29 cellular contexts compared by ENCODE assay signal in genomic region chr2:235626658-235627057, GRCh38.
"Had no signal": no experiment of that assay in that cellular context is flagged by ENCODE, and none has a peak within 500 bp of the region (broad histone marks: within the 10 kb centered on the region; RNA-seq: fewer than 3 reads in every experiment).

No MANE protein-coding gene starts in this region.

- H3K4me1 ChIP-seq: colonic mucosa, esophagus squamous epithelium, foreskin keratinocyte had no signal

- DNase-seq: colonic mucosa; cortex of kidney; dermis blood vessel endothelial cell; dorsolateral prefrontal cortex; effector CD4-positive, alpha-beta T cell; effector CD8-positive, alpha-beta T cell; effector memory CD4-positive, alpha-beta T cell; effector memory CD8-positive, alpha-beta T cell; endodermal cell; erythroblast; esophagus squamous epithelium; foreskin fibroblast; foreskin keratinocyte; foreskin melanocyte; gastrocnemius medialis; glutamatergic neuron; head of caudate nucleus; heart left ventricle; heart right ventricle had no signal

- FAIRE-seq: colon, endometrium, endothelial cell of umbilical vein, frontal cortex had no signal

- H3K4me3 ChIP-seq: colonic mucosa, coronary artery, dorsolateral prefrontal cortex, esophagus muscularis mucosa, esophagus squamous epithelium, gastrocnemius medialis, gastroesophageal sphincter, heart left ventricle, heart right ventricle had no signal

- H3K36me3 ChIP-seq: colonic mucosa, esophagus muscularis mucosa, esophagus squamous epithelium, gastrocnemius medialis, gastroesophageal sphincter, heart left ventricle, heart right ventricle had no signal

- H3K9me3 ChIP-seq: colonic mucosa, esophagus muscularis mucosa, esophagus squamous epithelium, gastrocnemius medialis, gastroesophageal sphincter, heart left ventricle had no signal

- H3K4me3 Mint-ChIP-seq: dendritic cell treated with granulocyte-macrophage colony-stimulating factor and Interleukin-4, amounts not matched to agents 40 ng/mL and 50 ng/mL, for 4 days; effector memory CD8-positive, alpha-beta T cell; endodermal cell had no signal

- H3K27ac Mint-ChIP-seq: dendritic cell treated with granulocyte-macrophage colony-stimulating factor and Interleukin-4, amounts not matched to agents 40 ng/mL and 50 ng/mL, for 4 days; effector memory CD8-positive, alpha-beta T cell; endodermal cell had no signal

- H3K27ac ChIP-seq: colonic mucosa, coronary artery, epithelial cell of prostate, esophagus muscularis mucosa, esophagus squamous epithelium, foreskin keratinocyte, gastrocnemius medialis, gastroesophageal sphincter had no signal

- ATAC-seq: effector memory CD8-positive, alpha-beta T cell; esophagus mucosa; foreskin keratinocyte; gastrocnemius medialis; gastroesophageal sphincter; heart left ventricle; heart right ventricle had no signal

- H3K27me3 ChIP-seq: colonic mucosa, dorsolateral prefrontal cortex, esophagus muscularis mucosa, esophagus squamous epithelium, foreskin keratinocyte, gastrocnemius medialis, gastroesophageal sphincter, heart left ventricle, heart right ventricle had no signal

- H3K9me3 Mint-ChIP-seq: dendritic cell treated with granulocyte-macrophage colony-stimulating factor and Interleukin-4, amounts not matched to agents 40 ng/mL and 50 ng/mL, for 4 days; effector memory CD8-positive, alpha-beta T cell; endodermal cell had no signal
